In genomic region chr14:23286904-23287479, GRCh38 we compare ENCODE assay signal across 8 cellular contexts. TPM values are rescaled to one million over a fixed set of nuclear protein-coding genes. Genes with fewer than 3 reads are reported as not detected.
DNase-seq lines count a peak whose midpoint lies in the region; ATAC-seq and TF ChIP-seq lines count a peak whose summit lies in the region.

No MANE protein-coding gene starts in this region.

- ATAC-seq in CD8-positive, alpha-beta T cell: no peak
- ATAC-seq in GM19455 (IDR thresholded peaks at IDR 0.05; ENCODE audit: unreplicated experiment) (no peak), GM21529 (IDR thresholded peaks at IDR 0.05; ENCODE audit: unreplicated experiment) (no peak)

- H3K4me1 Mint-ChIP-seq in CD8-positive, alpha-beta T cell (ENCODE audit: low read depth): peaks cover 32% of the 10 kb centered on the region
- H3K4me1 Mint-ChIP-seq in endothelial cell (ENCODE audit: unreplicated experiment): peaks cover 13% of the 10 kb centered on the region
- peaks cover 14% of the 10 kb centered on the region for H3K4me1 Mint-ChIP-seq in osteocyte (ENCODE audit: unreplicated experiment)

- CTCF ChIA-PET in CD8-positive, alpha-beta T cell (lab: Charles Lee): interaction anchor here (0.8 to 2.3 kb wide), 6 partner anchors 7 to 40 kb away, joined by 3 to 11 read pairs (median 4); no protein-coding TSS in a partner anchor

- H3K36me3 Mint-ChIP-seq in CD8-positive, alpha-beta T cell: peaks cover 4% of the 10 kb centered on the region
- H3K36me3 Mint-ChIP-seq in endothelial cell (ENCODE audit: low read depth, unreplicated experiment) (no peaks in the 10 kb centered on the region), osteocyte (ENCODE audit: unreplicated experiment) (no peaks in the 10 kb centered on the region)

- intact Hi-C loops in CD8-positive, alpha-beta T cell (cut with DNase I, micrococcal nuclease): loop anchor here (1.0 kb wide), 5 partner anchors 8 to 358 kb away; partner anchors contain the start of genes NGDN (in 2 of the 2), PABPN1 (in 2 of the 2) and PRMT5 (in 1 of the 2)

- no peak for TF ChIP-seq CTCF in CD8-positive, alpha-beta T cell (IDR thresholded peaks at IDR 0.05)
- TF ChIP-seq CTCF in OCI-LY3 (IDR thresholded peaks at IDR 0.05; ENCODE audit: low read depth, low read length): no peak
- no peak for TF ChIP-seq CTCF in endothelial cell (IDR thresholded peaks at IDR 0.05; ENCODE audit: unreplicated experiment)
- no peak for TF ChIP-seq CTCF in osteocyte (IDR thresholded peaks at IDR 0.05)

- peak overlapping the region; percentile 67 for H3K27ac ChIP-seq in CD8-positive, alpha-beta T cell (ENCODE audit: low read depth, low read length)
- no peak overlapping the region for H3K27ac ChIP-seq in OCI-LY3 (ENCODE audit: low read length)

- POLR2A ChIA-PET in CD8-positive, alpha-beta T cell (lab: Charles Lee): interaction anchor here (0.7 to 2.8 kb wide), 5 partner anchors 14 to 39 kb away, joined by 3 to 34 read pairs (median 5); partner anchors contain the start of genes PABPN1 and PPP1R3E

- DNase-seq in CD8-positive, alpha-beta T cell: no peak
- DNase-seq in endothelial cell (ENCODE audit: low spot score) (no peak), osteocyte (ENCODE audit: extremely low spot score, unreplicated experiment) (no peak), hippocampal formation (lab: John Stamatoyannopoulos, UW) (no peak)
- no peak for DNase-seq in NK-92 treated with Interleukin-12 subunit alpha and Interleukin-12 subunit beta, amount 100 ng/mL, for 24 hours (lab: John Stamatoyannopoulos, UW)

- H3K9me3 Mint-ChIP-seq in CD8-positive, alpha-beta T cell: no peaks in the 10 kb centered on the region
- H3K9me3 Mint-ChIP-seq in endothelial cell (ENCODE audit: unreplicated experiment) (no peaks in the 10 kb centered on the region), osteocyte (ENCODE audit: unreplicated experiment) (no peaks in the 10 kb centered on the region)

- no peaks in the 10 kb centered on the region for H3K9me3 ChIP-seq in CD8-positive, alpha-beta T cell (ENCODE audit: low read length)
- no peaks in the 10 kb centered on the region for H3K9me3 ChIP-seq in OCI-LY3 (ENCODE audit: insufficient read depth, low read length)

- no peaks in the 10 kb centered on the region for H4K20me1 ChIP-seq in OCI-LY3 (ENCODE audit: insufficient read depth, low read length)

- H3K4me3 ChIP-seq in CD8-positive, alpha-beta T cell (ENCODE audit: low read depth, low read length): peak overlapping the region; percentile 89
- H3K4me3 ChIP-seq in OCI-LY3 (ENCODE audit: low read length): peak overlapping the region; percentile 95

- no peak overlapping the region; the same call in 1 of the 2 replicates for H2AFZ ChIP-seq in OCI-LY3 (ENCODE audit: low read depth, low read length)

- peaks cover 24% of the 10 kb centered on the region for H3K79me2 ChIP-seq in OCI-LY3 (ENCODE audit: low read length)

- peak overlapping the region; percentile 86 for H3K4me2 ChIP-seq in OCI-LY3 (ENCODE audit: low read length)

- no peaks in the 10 kb centered on the region for H3K27me3 ChIP-seq in CD8-positive, alpha-beta T cell (ENCODE audit: insufficient read depth, low read length)
- no peaks in the 10 kb centered on the region for H3K27me3 ChIP-seq in OCI-LY3 (ENCODE audit: low read depth, low read length)

- H3K27me3 Mint-ChIP-seq in CD8-positive, alpha-beta T cell (ENCODE audit: low read depth): no peaks in the 10 kb centered on the region
- H3K27me3 Mint-ChIP-seq in endothelial cell (ENCODE audit: unreplicated experiment) (peaks cover 3% of the 10 kb centered on the region), osteocyte (ENCODE audit: unreplicated experiment) (peaks cover 24% of the 10 kb centered on the region)

- H3K27ac Mint-ChIP-seq in CD8-positive, alpha-beta T cell: peak overlapping the region; percentile 96
- peak overlapping the region; percentile 95 for H3K27ac Mint-ChIP-seq in endothelial cell (ENCODE audit: unreplicated experiment)
- peak overlapping the region; percentile 97 for H3K27ac Mint-ChIP-seq in osteocyte (ENCODE audit: unreplicated experiment)

- peaks cover 20% of the 10 kb centered on the region for H3K4me1 ChIP-seq in CD8-positive, alpha-beta T cell (ENCODE audit: insufficient read depth, low read length)
- peaks cover 12% of the 10 kb centered on the region for H3K4me1 ChIP-seq in OCI-LY3 (ENCODE audit: low read length)

- H3K36me3 ChIP-seq in CD8-positive, alpha-beta T cell (ENCODE audit: insufficient read depth, low read length): no peaks in the 10 kb centered on the region
- peaks cover 5% of the 10 kb centered on the region for H3K36me3 ChIP-seq in OCI-LY3 (replicated peaks; ENCODE audit: low read depth, low read length)

- H3K9ac ChIP-seq in OCI-LY3 (ENCODE audit: low read length): peak overlapping the region; percentile 69

- peak overlapping the region; percentile 99 for H3K4me3 Mint-ChIP-seq in CD8-positive, alpha-beta T cell
- H3K4me3 Mint-ChIP-seq in endothelial cell (ENCODE audit: unreplicated experiment): peak overlapping the region; percentile 96
- peak overlapping the region; percentile 92 for H3K4me3 Mint-ChIP-seq in osteocyte (ENCODE audit: unreplicated experiment)

RNA-seq across cellular contexts. Expression of gene HOMEZ, which starts 1.1 kb away (rescaled TPM):
- 1 to 10 TPM; 3.1 to 4.0 TPM for total RNA-seq in CD8-positive, alpha-beta T cell
- total RNA-seq in endothelial cell (ENCODE audit: unreplicated experiment) (21.7 TPM), osteocyte (6.9 and 8.4 TPM in 2 replicates)

RNA-seq across cellular contexts. Expression of gene PPP1R3E, which starts 15.7 kb away (rescaled TPM):
- 10 to 100 TPM; 31.2 to 33.8 TPM for total RNA-seq in CD8-positive, alpha-beta T cell
- total RNA-seq in endothelial cell (ENCODE audit: unreplicated experiment) (8.4 TPM), osteocyte (15.3 and 19.2 TPM in 2 replicates)

RNA-seq across cellular contexts. Expression of gene BCL2L2, which starts 19.6 kb away (rescaled TPM):
- total RNA-seq in CD8-positive, alpha-beta T cell: 1 to 10 TPM; 1.4 to 1.8 TPM
- total RNA-seq in endothelial cell (ENCODE audit: unreplicated experiment) (22.0 TPM), osteocyte (21.6 and 27.9 TPM in 2 replicates)

RNA-seq across cellular contexts. Expression of gene PABPN1, which starts 34.3 kb away (rescaled TPM):
- 100 to 1,000 TPM; 186 to 191 TPM for total RNA-seq in CD8-positive, alpha-beta T cell
- total RNA-seq in endothelial cell (ENCODE audit: unreplicated experiment) (191 TPM), osteocyte (175 and 183 TPM in 2 replicates)

RNA-seq across cellular contexts. Expression of gene RNF212B, which starts 49.3 kb away (rescaled TPM):
- not detected for total RNA-seq in CD8-positive, alpha-beta T cell
- total RNA-seq in endothelial cell (ENCODE audit: unreplicated experiment): not detected
- total RNA-seq in osteocyte: not detected in 2 replicates
